Comparison of ENCODE assay signal across 8 cellular contexts in genomic region chr19:8209111-8209964, GRCh38. TPM values are rescaled to one million over a fixed set of nuclear protein-coding genes. Genes with fewer than 3 reads are reported as not detected.
A peak's percentile ranks its signal among the peaks of the same experiment; 100 is the strongest.
DNase-seq lines count a peak whose midpoint lies in the region; ATAC-seq and TF ChIP-seq lines count a peak whose summit lies in the region.

CERS4 (plus strand) TSS chr19:8209370; CDS start chr19:8251077, 41,707 bp downstream.

- peaks cover 13% of the 10 kb centered on the region for H3F3A ChIP-seq in GM23338 (replicated peaks; ENCODE audit: low read depth)

- peak within 1 kb of the TSS; percentile 99 for H3K4me2 ChIP-seq in GM23338

- intact Hi-C loops in left colon (cut with DNase I, micrococcal nuclease) = no loop called here

- no peak for TF ChIP-seq CTCF in GM23338 (conservative IDR thresholded peaks at IDR 0.05; ENCODE audit: low read depth in 2 of 2)

- peaks cover 17% of the 10 kb centered on the region for H3K36me3 Mint-ChIP-seq in GM23338 (ENCODE audit: low read depth)

- peak within 1 kb of the TSS; percentile 86 for H3K9ac ChIP-seq in ES-I3 (ENCODE audit: low read depth, low read length)

- peak within 1 kb of the TSS; percentile 97 for H3K27ac ChIP-seq in GM23338 (ENCODE audit: low read depth)

- no peaks in the 10 kb centered on the region; the same call in 2 of the 3 replicates for H3K9me3 Mint-ChIP-seq in GM23338

- H3K27me3 Mint-ChIP-seq in GM23338 (ENCODE audit: insufficient read depth, low read depth, poor library complexity) = peaks cover 25% of the 10 kb centered on the region

- H3K36me3 ChIP-seq in ES-I3 (ENCODE audit: insufficient read depth, low read length) = peaks cover 2% of the 10 kb centered on the region; the same call in 1 of the 2 replicates
- H3K36me3 ChIP-seq in GM23338 (ENCODE audit: insufficient read depth) = no peaks in the 10 kb centered on the region

- H2AFZ ChIP-seq in GM23338 = peak within 1 kb of the TSS; percentile 69; the same call in 1 of the 2 replicates

- ATAC-seq in GM23338 (peak; percentile 67), left colon (peak; percentile 82), GM18873 (IDR thresholded peaks at IDR 0.05; ENCODE audit: low FRiP score, unreplicated experiment) (no peak)

- H3K4me1 Mint-ChIP-seq in GM23338 = peaks cover 49% of the 10 kb centered on the region

- H3K4me3 Mint-ChIP-seq in GM23338 = peak within 1 kb of the TSS; percentile 82

- peaks cover 18% of the 10 kb centered on the region for H4K20me1 ChIP-seq in GM23338 (replicated peaks; ENCODE audit: insufficient read depth)

- peaks cover 17% of the 10 kb centered on the region for H3K4me1 ChIP-seq in ES-I3 (ENCODE audit: insufficient read depth, low read length)
- peaks cover 38% of the 10 kb centered on the region for H3K4me1 ChIP-seq in GM23338 (ENCODE audit: insufficient read depth)

- peak within 1 kb of the TSS; percentile 99 for H3K4me3 ChIP-seq in GM23338

- H3K79me2 ChIP-seq in GM23338 (replicated peaks; ENCODE audit: insufficient read depth) = peaks cover 48% of the 10 kb centered on the region

- DNase-seq in GM23338 (ENCODE audit: low spot score) (peak; percentile 95), NCI-H1417 (lab: John Stamatoyannopoulos, UW) (peak; percentile 67 to 92 (median 89)), cerebellum (ENCODE audit: low spot score) (peak; percentile 90), left colon (peak; percentile 70 to 71)
- DNase-seq in activated CD4-positive, alpha-beta T cell treated with anti-CD3 and anti-CD28 coated beads for 4 hours = peak; percentile 74 to 77
- DNase-seq in stimulated activated CD4-positive, alpha-beta T cell treated with anti-CD3 and anti-CD28 coated beads, Interleukin-1b, Interleukin-23, amount 100 ng/mL, for 4 hours (ENCODE audit: low read depth in 2 of 2) = peak; percentile 61 to 84

- H3K27ac Mint-ChIP-seq in GM23338 = peak within 1 kb of the TSS; percentile 89

- no peaks in the 10 kb centered on the region for H3K9me3 ChIP-seq in ES-I3 (ENCODE audit: control insufficient read depth, insufficient read depth, low read length)

- H3K27me3 ChIP-seq in GM23338 (ENCODE audit: insufficient read depth) = no peaks in the 10 kb centered on the region

- H3K9me2 ChIP-seq in GM23338 (ENCODE audit: insufficient read depth) = no peaks in the 10 kb centered on the region

TF ChIP-seq in GM23338, 12 proteins besides CTCF, POLR2A, EP300 and RAD21:
- TF ChIP-seq ZNF114 (CRISPR knock-in tag; IDR thresholded peaks at IDR 0.05) = no peak
- TF ChIP-seq POLR2AphosphoS5 (IDR thresholded peaks at IDR 0.05; ENCODE audit: low read depth) = peak; percentile 44; the same call in 1 of the 2 replicates

RNA-seq across cellular contexts. Expression of gene CERS4, which starts in this region (rescaled TPM):
- 96.2 and 109 TPM in 2 replicates for total RNA-seq in GM23338 (2014; rRNA removed; shearing (Covaris generic))
- 68.5 and 74.5 TPM in 2 replicates for polyA plus RNA-seq in GM23338 (2016; fragmentation: Nextera tagmentation; extraction: Ambion mirVana)
- 35.4 TPM for total RNA-seq in cerebellum
- 1 to 10 TPM; 3.8 to 7.3 TPM for total RNA-seq in left colon
